8 cellular contexts compared by ENCODE assay signal in genomic region chr9:127779136-127779981, GRCh38. TPM values are rescaled to one million over a fixed set of nuclear protein-coding genes. Genes with fewer than 3 reads are reported as not detected.
DNase-seq lines count a peak whose midpoint lies in the region; ATAC-seq and TF ChIP-seq lines count a peak whose summit lies in the region.

No MANE protein-coding gene starts in this region.

- H3K27me3 Mint-ChIP-seq in activated CD8-positive, alpha-beta T cell treated with anti-CD3 and anti-CD28 coated beads for 36 hours = no peaks in the 10 kb centered on the region

- peaks cover 12 to 59% (median 51%) of the 10 kb centered on the region in 5 donors for H3K4me1 ChIP-seq in subcutaneous abdominal adipose tissue (ENCODE audit: control insufficient read depth in 5 of 5, insufficient read depth in 5 of 5, low read length in 5 of 5)
- H3K4me1 ChIP-seq in smooth muscle cell (ENCODE audit: low read depth) = no peaks in the 10 kb centered on the region

- H3K36me3 ChIP-seq in subcutaneous abdominal adipose tissue (ENCODE audit: control insufficient read depth in 5 of 5, insufficient read depth in 5 of 5, low read length in 5 of 5) = no peaks in the 10 kb centered on the region
- no peaks in the 10 kb centered on the region for H3K36me3 ChIP-seq in smooth muscle cell (ENCODE audit: low read depth)

- H3K79me2 ChIP-seq in smooth muscle cell (ENCODE audit: low read depth) = no peaks in the 10 kb centered on the region

- H3K27me3 ChIP-seq in subcutaneous abdominal adipose tissue (ENCODE audit: control insufficient read depth in 5 of 5, insufficient read depth in 4 of 5, low read length in 5 of 5) = no peaks in the 10 kb centered on the region
- no peaks in the 10 kb centered on the region for H3K27me3 ChIP-seq in smooth muscle cell (ENCODE audit: low read depth)

- peak overlapping the region in 2 of 5 donors; percentile 38 to 56 for H3K9ac ChIP-seq in subcutaneous abdominal adipose tissue (ENCODE audit: low read length in 5 of 5)
- no peak overlapping the region for H3K9ac ChIP-seq in smooth muscle cell (ENCODE audit: low read depth)

- POLR2A ChIA-PET in activated CD8-positive, alpha-beta T cell treated with anti-CD3 and anti-CD28 coated beads for 36 hours (lab: Charles Lee) = interaction anchor here (0.7 to 3.7 kb wide), 12 partner anchors 8 to 334 kb away, joined by 3 to 35 read pairs (median 6); partner anchors contain the start of genes LRSAM1, RPL12, ST6GALNAC4 and TOR2A

- no peak overlapping the region for H2AFZ ChIP-seq in smooth muscle cell (ENCODE audit: low read depth)

- H3K27ac ChIP-seq in subcutaneous abdominal adipose tissue (ENCODE audit: low read depth, low read length) (peak overlapping the region; percentile 67), smooth muscle cell (ENCODE audit: low read depth) (no peak overlapping the region)

- no peaks in the 10 kb centered on the region for H3F3A ChIP-seq in smooth muscle cell (ENCODE audit: low read depth)

- no peaks in the 10 kb centered on the region for H4K20me1 ChIP-seq in smooth muscle cell (ENCODE audit: low read depth)

- H3K27ac Mint-ChIP-seq in activated CD8-positive, alpha-beta T cell treated with anti-CD3 and anti-CD28 coated beads for 36 hours = peak overlapping the region; percentile 99

- CTCF ChIA-PET in activated CD8-positive, alpha-beta T cell treated with anti-CD3 and anti-CD28 coated beads for 36 hours (lab: Charles Lee) = interaction anchor here (2.4 to 10.7 kb wide), 2 partner anchors 11 to 45 kb away, joined by 8 to 144 read pairs; partner anchors contain the start of gene TOR2A

- WGBS in smooth muscle cell (ENCODE audit: low lambda C conversion rate) = 88% methylated on average over 17 of the region's 17 CpGs

- ATAC-seq in HG03439 (IDR thresholded peaks at IDR 0.05; ENCODE audit: unreplicated experiment) (peak; percentile 36), left ventricle myocardium superior (peak; percentile 33)
- peak; percentile 57 for ATAC-seq in activated CD8-positive, alpha-beta T cell treated with anti-CD3 and anti-CD28 coated beads for 36 hours

- no peak overlapping the region for H3K4me2 ChIP-seq in smooth muscle cell

- H3K4me3 Mint-ChIP-seq in activated CD8-positive, alpha-beta T cell treated with anti-CD3 and anti-CD28 coated beads for 36 hours = peak overlapping the region; percentile 99

- no peaks in the 10 kb centered on the region for H3K9me3 Mint-ChIP-seq in activated CD8-positive, alpha-beta T cell treated with anti-CD3 and anti-CD28 coated beads for 36 hours

- no peak for TF ChIP-seq CTCF in activated CD8-positive, alpha-beta T cell treated with anti-CD3 and anti-CD28 coated beads for 36 hours (IDR thresholded peaks at IDR 0.05)
- TF ChIP-seq CTCF in smooth muscle cell (IDR thresholded peaks at IDR 0.05; ENCODE audit: borderline replicate concordance, insufficient read depth, poor library complexity, severe bottlenecking) = no peak

- DNase-seq in activated CD8-positive, alpha-beta memory T cell treated with anti-CD3 and anti-CD28 coated beads for 4 hours (ENCODE audit: low read depth in 2 of 2) = peak; percentile 38 to 59
- no peak for DNase-seq in activated CD8-positive, alpha-beta memory T cell treated with anti-CD3 and anti-CD28 coated beads for 24 hours
- peak; percentile 87 for DNase-seq in activated CD8-positive, alpha-beta T cell treated with anti-CD3 and anti-CD28 coated beads for 36 hours
- DNase-seq in left ventricle myocardium superior = no peak
- DNase-seq in smooth muscle cell (lab: John Stamatoyannopoulos, UW; ENCODE audit: unreplicated experiment) = no peak
- no peak for DNase-seq in foreskin melanocyte

- H3K9me3 ChIP-seq in subcutaneous abdominal adipose tissue (ENCODE audit: control insufficient read depth in 5 of 5, low read length in 5 of 5) (no peaks in the 10 kb centered on the region), smooth muscle cell (replicated peaks; ENCODE audit: low read depth) (no peaks in the 10 kb centered on the region)

- H3K4me1 Mint-ChIP-seq in activated CD8-positive, alpha-beta T cell treated with anti-CD3 and anti-CD28 coated beads for 36 hours (ENCODE audit: low read depth) = peaks cover 47% of the 10 kb centered on the region

- H3K4me3 ChIP-seq in subcutaneous abdominal adipose tissue (ENCODE audit: low read depth in 1 of 5, low read length in 5 of 5) (peak overlapping the region in 1 of 5 donors; percentile 21), smooth muscle cell (no peak overlapping the region)

- H3K36me3 Mint-ChIP-seq in activated CD8-positive, alpha-beta T cell treated with anti-CD3 and anti-CD28 coated beads for 36 hours (ENCODE audit: low read depth) = peaks cover 21% of the 10 kb centered on the region

- intact Hi-C loops in activated CD8-positive, alpha-beta T cell treated with anti-CD3 and anti-CD28 coated beads for 36 hours (cut with micrococcal nuclease) = no loop called here
- intact Hi-C loops in left ventricle myocardium superior (cut with micrococcal nuclease) = no loop called here

RNA-seq across cellular contexts. Expression of gene SH2D3C, which starts 0.9 kb away (rescaled TPM):
- total RNA-seq in activated CD8-positive, alpha-beta T cell treated with anti-CD3 and anti-CD28 coated beads for 36 hours = 10 to 100 TPM; 29.9 to 30.3 TPM
- total RNA-seq in left ventricle myocardium superior (18.3 TPM), smooth muscle cell (1.5 TPM in 1 of 2 replicates, not detected in the other)
- polyA plus RNA-seq in smooth muscle cell = 0.54 and 0.83 TPM in 2 replicates

RNA-seq across cellular contexts. Expression of gene CDK9, which starts 6.5 kb away (rescaled TPM):
- 10 to 100 TPM; 86.2 to 91.6 TPM for total RNA-seq in activated CD8-positive, alpha-beta T cell treated with anti-CD3 and anti-CD28 coated beads for 36 hours
- total RNA-seq in left ventricle myocardium superior = 48.4 TPM
- 38.2 and 48.0 TPM in 2 replicates for total RNA-seq in smooth muscle cell
- 61.4 and 68.6 TPM in 2 replicates for polyA plus RNA-seq in smooth muscle cell

RNA-seq across cellular contexts. Expression of gene FPGS, which starts 23.3 kb away (rescaled TPM):
- 10 to 100 TPM; 79.8 to 80.4 TPM for total RNA-seq in activated CD8-positive, alpha-beta T cell treated with anti-CD3 and anti-CD28 coated beads for 36 hours
- total RNA-seq in left ventricle myocardium superior (31.9 TPM), smooth muscle cell (9.2 and 12.9 TPM in 2 replicates)
- 26.2 and 34.9 TPM in 2 replicates for polyA plus RNA-seq in smooth muscle cell

RNA-seq across cellular contexts. Expression of gene TOR2A, which starts 44.3 kb away (rescaled TPM):
- total RNA-seq in activated CD8-positive, alpha-beta T cell treated with anti-CD3 and anti-CD28 coated beads for 36 hours = 10 to 100 TPM; 14.4 to 16.1 TPM
- 3.6 TPM for total RNA-seq in left ventricle myocardium superior
- total RNA-seq in smooth muscle cell = 6.5 and 7.3 TPM in 2 replicates
- 11.5 and 12.3 TPM in 2 replicates for polyA plus RNA-seq in smooth muscle cell

Comparison
In these comparisons a context has a peak if more than half of its experiments do, and no peak if none do; other contexts are left out.
1. DNase-seq: peak in activated CD8-positive, alpha-beta memory T cell treated with anti-CD3 and anti-CD28 coated beads for 4 hours (2 of 2) and activated CD8-positive, alpha-beta T cell treated with anti-CD3 and anti-CD28 coated beads for 36 hours (single experiment); none in activated CD8-positive, alpha-beta memory T cell treated with anti-CD3 and anti-CD28 coated beads for 24 hours (single experiment), left ventricle myocardium superior (single experiment), smooth muscle cell (single experiment) and foreskin melanocyte (single experiment).
2. Peak in every context shown above with its lines, with median percentiles within 50 percentile points of each other: ATAC-seq.